ENCODE assay signal across 2 cellular contexts in genomic region chr12:114272071-114272470, GRCh38.
A peak's percentile ranks its signal among the peaks of the same experiment; 100 is the strongest.
TF ChIP-seq lines count a peak whose summit lies in the region.

No MANE protein-coding gene starts in this region.

TF ChIP-seq in HepG2, 621 proteins besides CTCF, POLR2A, EP300 and RAD21:
- TF ChIP-seq CENPBD1 (CRISPR knock-in tag; IDR thresholded peaks at IDR 0.05; ENCODE audit: borderline replicate concordance, low read depth) (no peak), ZNF691 (CRISPR knock-in tag; IDR thresholded peaks at IDR 0.05; ENCODE audit: borderline replicate concordance, low read depth) (no peak), ATF7 (IDR thresholded peaks at IDR 0.05) (peak; percentile 87), ATF7 (CRISPR knock-in tag; IDR thresholded peaks at IDR 0.05) (no peak), CREB1 (IDR thresholded peaks at IDR 0.05) (peak; percentile 48), CREB1 (CRISPR knock-in tag; IDR thresholded peaks at IDR 0.05) (no peak), ZNF512B (CRISPR knock-in tag; IDR thresholded peaks at IDR 0.05; ENCODE audit: borderline replicate concordance) (no peak), TCF7 (IDR thresholded peaks at IDR 0.05; ENCODE audit: low read depth) (no peak), LRRFIP1 (CRISPR knock-in tag; conservative IDR thresholded peaks at IDR 0.05) (no peak), ZNF576 (CRISPR knock-in tag; IDR thresholded peaks at IDR 0.05) (no peak), REPIN1 (CRISPR knock-in tag; IDR thresholded peaks at IDR 0.05; ENCODE audit: borderline replicate concordance, low read depth) (no peak)

TF ChIP-seq in H1, 55 proteins besides CTCF, POLR2A, EP300 and RAD21:
- TF ChIP-seq CREB1 (IDR thresholded peaks at IDR 0.05) = peak; percentile 53
- no peak for TF ChIP-seq ZNF274 (IDR thresholded peaks at IDR 0.05; ENCODE audit: borderline replicate concordance, extremely low read depth, low read length)
- no peak for TF ChIP-seq BRCA1 (IDR thresholded peaks at IDR 0.05; ENCODE audit: low read depth, low read length)
- no peak for TF ChIP-seq BCL11A (IDR thresholded peaks at IDR 0.05; ENCODE audit: low read depth in 2 of 2, low read length in 2 of 2)
- TF ChIP-seq HDAC2 (IDR thresholded peaks at IDR 0.05; ENCODE audit: borderline replicate concordance in 1 of 2, low read depth in 2 of 2, low read length in 2 of 2) = no peak
- TF ChIP-seq CHD7 (IDR thresholded peaks at IDR 0.05; ENCODE audit: insufficient replicate concordance, low read length) = no peak
- no peak for TF ChIP-seq GTF2F1 (IDR thresholded peaks at IDR 0.05; ENCODE audit: borderline replicate concordance, low read depth, low read length)
- TF ChIP-seq BACH1 (IDR thresholded peaks at IDR 0.05; ENCODE audit: low read length) = no peak
- TF ChIP-seq POU5F1 (IDR thresholded peaks at IDR 0.05; ENCODE audit: low read depth, low read length) = peak; percentile 66; the same call in 1 of the 2 replicates
- TF ChIP-seq SP1 (IDR thresholded peaks at IDR 0.05; ENCODE audit: low read depth, low read length) = no peak
- TF ChIP-seq SIN3A (conservative IDR thresholded peaks at IDR 0.05 in 1 of 2, IDR thresholded peaks at IDR 0.05 in 1 of 2; ENCODE audit: low read depth in 1 of 2, low read length in 2 of 2) = no peak
- TF ChIP-seq CBX5 (IDR thresholded peaks at IDR 0.05; ENCODE audit: low read depth, low read length) = no peak
- no peak for TF ChIP-seq EGR1 (IDR thresholded peaks at IDR 0.05; ENCODE audit: borderline replicate concordance, low read depth, low read length)
- peak; percentile 59; the same call in 1 of the 2 replicates for TF ChIP-seq ATF2 (IDR thresholded peaks at IDR 0.05; ENCODE audit: low read length)
- TF ChIP-seq CHD1 (IDR thresholded peaks at IDR 0.05; ENCODE audit: low read depth, low read length) = no peak
- no peak for TF ChIP-seq KDM1A (IDR thresholded peaks at IDR 0.05; ENCODE audit: borderline replicate concordance, low read length)
- TF ChIP-seq FOSL1 (IDR thresholded peaks at IDR 0.05; ENCODE audit: insufficient read depth, low read depth, low read length) = no peak
- TF ChIP-seq JUN (IDR thresholded peaks at IDR 0.05; ENCODE audit: low read depth, low read length) = 0 out of 2 replicates have a peak, but pooled peaks have one; percentile 29
- no peak for TF ChIP-seq TAF7 (optimal IDR thresholded peaks at IDR 0.05; ENCODE audit: borderline replicate concordance, low read depth, low read length)
- no peak for TF ChIP-seq MAX (IDR thresholded peaks at IDR 0.05)
- peak; percentile 51; the same call in 1 of the 2 replicates for TF ChIP-seq JUND (IDR thresholded peaks at IDR 0.05; ENCODE audit: low read length)
- no peak for TF ChIP-seq PHF8 (conservative IDR thresholded peaks at IDR 0.05; ENCODE audit: low read depth, low read length)
- no peak for TF ChIP-seq HDAC6 (IDR thresholded peaks at IDR 0.05; ENCODE audit: low read depth, low read length)
- TF ChIP-seq MAFK (IDR thresholded peaks at IDR 0.05; ENCODE audit: low read depth, low read length) = no peak
- TF ChIP-seq CBX8 (IDR thresholded peaks at IDR 0.05; ENCODE audit: borderline replicate concordance, low read depth, low read length) = no peak
- no peak for TF ChIP-seq GABPA (IDR thresholded peaks at IDR 0.05; ENCODE audit: borderline replicate concordance, insufficient read depth, low read length)
- TF ChIP-seq CTBP2 (IDR thresholded peaks at IDR 0.05; ENCODE audit: borderline replicate concordance, insufficient read depth, insufficient read length, low read length) = no peak
- TF ChIP-seq KDM4A (IDR thresholded peaks at IDR 0.05; ENCODE audit: low read depth, low read length, severe bottlenecking) = no peak
- no peak for TF ChIP-seq TBP (IDR thresholded peaks at IDR 0.05; ENCODE audit: low read depth, low read length)
- no peak for TF ChIP-seq POLR2AphosphoS5 (IDR thresholded peaks at IDR 0.05; ENCODE audit: low read depth, low read length)
- TF ChIP-seq SUZ12 (IDR thresholded peaks at IDR 0.05; ENCODE audit: low read length) = no peak
- TF ChIP-seq TCF12 (IDR thresholded peaks at IDR 0.05; ENCODE audit: low read depth, low read length) = no peak
- no peak for TF ChIP-seq SIX5 (IDR thresholded peaks at IDR 0.05; ENCODE audit: low read depth, low read length)
- TF ChIP-seq EZH2 (IDR thresholded peaks at IDR 0.05; ENCODE audit: low read depth, low read length, severe bottlenecking) = no peak
- TF ChIP-seq SRF (IDR thresholded peaks at IDR 0.05; ENCODE audit: low read depth, low read length) = no peak
- no peak for TF ChIP-seq CHD2 (IDR thresholded peaks at IDR 0.05; ENCODE audit: low read length)
- no peak for TF ChIP-seq E2F6 (IDR thresholded peaks at IDR 0.05)
- TF ChIP-seq KDM5A (IDR thresholded peaks at IDR 0.05; ENCODE audit: low read length) = no peak
- TF ChIP-seq TAF1 (IDR thresholded peaks at IDR 0.05; ENCODE audit: low read depth, low read length) = no peak
- TF ChIP-seq USF2 (IDR thresholded peaks at IDR 0.05; ENCODE audit: low read length) = no peak
- no peak for TF ChIP-seq RBBP5 (IDR thresholded peaks at IDR 0.05; ENCODE audit: borderline replicate concordance, low read depth, low read length)
